In genomic region chr16:46790599-46791270, GRCh38 we compare ENCODE assay signal across 8 cellular contexts. TPM values are rescaled to one million over a fixed set of nuclear protein-coding genes. Genes with fewer than 3 reads are reported as not detected.
A peak's percentile ranks its signal among the peaks of the same experiment; 100 is the strongest.
DNase-seq lines count a peak whose midpoint lies in the region; ATAC-seq and TF ChIP-seq lines count a peak whose summit lies in the region.

No MANE protein-coding gene starts in this region.

- no peak overlapping the region for H3K27ac ChIP-seq in subcutaneous abdominal adipose tissue (ENCODE audit: low read depth, low read length)

- H3K9me3 Mint-ChIP-seq in activated naive CD4-positive, alpha-beta T cell treated with anti-CD3 and anti-CD28 coated beads, Interleukin-2, amount 50 U/mL, for 24 hours = peaks cover 19% of the 10 kb centered on the region
- H3K9me3 Mint-ChIP-seq in WTC11 = peaks cover 37% of the 10 kb centered on the region

- H3K27me3 Mint-ChIP-seq in activated naive CD4-positive, alpha-beta T cell treated with anti-CD3 and anti-CD28 coated beads, Interleukin-2, amount 50 U/mL, for 24 hours = no peaks in the 10 kb centered on the region
- peaks cover 2% of the 10 kb centered on the region; the same call in 1 of the 2 replicates for H3K27me3 Mint-ChIP-seq in WTC11 (ENCODE audit: low read depth)

- H3K9me3 ChIP-seq in subcutaneous abdominal adipose tissue (ENCODE audit: control insufficient read depth in 5 of 5, low read length in 5 of 5) = peaks cover 0 to 7% (median 0%) of the 10 kb centered on the region in 5 donors

- H3K27ac Mint-ChIP-seq in activated naive CD4-positive, alpha-beta T cell treated with anti-CD3 and anti-CD28 coated beads, Interleukin-2, amount 50 U/mL, for 24 hours = no peak overlapping the region
- peak overlapping the region; percentile 82 for H3K27ac Mint-ChIP-seq in WTC11

- peak overlapping the region in 3 of 5 donors; percentile 28 to 68 (median 55) for H3K9ac ChIP-seq in subcutaneous abdominal adipose tissue (ENCODE audit: low read length in 5 of 5)

- no peaks in the 10 kb centered on the region for H3K27me3 ChIP-seq in subcutaneous abdominal adipose tissue (ENCODE audit: control insufficient read depth in 5 of 5, insufficient read depth in 4 of 5, low read length in 5 of 5)

- CTCF ChIA-PET in WTC11 (lab: Charles Lee) = interaction anchor here (1.4 to 2.4 kb wide), 3 partner anchors 11 to 118 kb away, joined by 5 to 12 read pairs (median 11); no protein-coding TSS in a partner anchor

- no peaks in the 10 kb centered on the region for H3K36me3 ChIP-seq in subcutaneous abdominal adipose tissue (ENCODE audit: control insufficient read depth in 5 of 5, insufficient read depth in 5 of 5, low read length in 5 of 5)

- POLR2A ChIA-PET in WTC11 (lab: Charles Lee) = interaction anchor here (1.3 kb wide), 1 partner anchor 44 kb away, joined by 4 read pairs; no protein-coding TSS in a partner anchor

- ATAC-seq in WTC11 (no peak), HG02970 (IDR thresholded peaks at IDR 0.05; ENCODE audit: low FRiP score, unreplicated experiment) (no peak)

- peak overlapping the region; percentile 61 to 62 for H3K4me3 ChIP-seq in foreskin fibroblast (ENCODE audit: low read depth in 1 of 2, low read length in 2 of 2)
- H3K4me3 ChIP-seq in subcutaneous abdominal adipose tissue (ENCODE audit: low read depth in 1 of 5, low read length in 5 of 5) = peak overlapping the region in 4 of 5 donors; percentile 52 to 84 (median 76)

- peaks cover 23% of the 10 kb centered on the region for H3K4me1 Mint-ChIP-seq in activated naive CD4-positive, alpha-beta T cell treated with anti-CD3 and anti-CD28 coated beads, Interleukin-2, amount 50 U/mL, for 24 hours
- peaks cover 24% of the 10 kb centered on the region for H3K4me1 Mint-ChIP-seq in WTC11

- H3K36me3 Mint-ChIP-seq in activated naive CD4-positive, alpha-beta T cell treated with anti-CD3 and anti-CD28 coated beads, Interleukin-2, amount 50 U/mL, for 24 hours = peaks cover 22% of the 10 kb centered on the region
- H3K36me3 Mint-ChIP-seq in WTC11 = peaks cover 37% of the 10 kb centered on the region

- peaks cover 0 to 10% (median 9%) of the 10 kb centered on the region in 5 donors for H3K4me1 ChIP-seq in subcutaneous abdominal adipose tissue (ENCODE audit: control insufficient read depth in 5 of 5, insufficient read depth in 5 of 5, low read length in 5 of 5)

- no peak for TF ChIP-seq CTCF in WTC11 (IDR thresholded peaks at IDR 0.05)
- no peak for TF ChIP-seq CTCF in foreskin fibroblast (IDR thresholded peaks at IDR 0.05; ENCODE audit: low read depth, low read length)

- DNase-seq in activated naive CD4-positive, alpha-beta T cell (lab: John Stamatoyannopoulos, UW) = no peak
- DNase-seq in WTC11 (ENCODE audit: low spot score) (no peak), foreskin fibroblast (no peak), cerebellum (ENCODE audit: low spot score) (no peak), inferior parietal cortex (ENCODE audit: extremely low spot score) (no peak)

- H3K4me3 Mint-ChIP-seq in activated naive CD4-positive, alpha-beta T cell treated with anti-CD3 and anti-CD28 coated beads, Interleukin-2, amount 50 U/mL, for 24 hours = peak overlapping the region; percentile 83
- peak overlapping the region; percentile 82 for H3K4me3 Mint-ChIP-seq in WTC11

TF ChIP-seq in WTC11, 78 proteins besides CTCF, POLR2A, EP300 and RAD21:
- no peak for TF ChIP-seq TEAD4 (CRISPR knock-in tag; IDR thresholded peaks at IDR 0.05)
- TF ChIP-seq E2F5 (CRISPR knock-in tag; IDR thresholded peaks at IDR 0.05) = no peak
- no peak for TF ChIP-seq ZNF121 (CRISPR knock-in tag; IDR thresholded peaks at IDR 0.05)
- TF ChIP-seq ZNF232 (CRISPR knock-in tag; IDR thresholded peaks at IDR 0.05) = no peak
- no peak for TF ChIP-seq ZNF138 (CRISPR knock-in tag; conservative IDR thresholded peaks at IDR 0.05)
- no peak for TF ChIP-seq CREB1 (CRISPR knock-in tag; IDR thresholded peaks at IDR 0.05)
- TF ChIP-seq ZMAT4 (CRISPR knock-in tag; IDR thresholded peaks at IDR 0.05) = no peak
- no peak for TF ChIP-seq RORB (CRISPR knock-in tag; IDR thresholded peaks at IDR 0.05)
- no peak for TF ChIP-seq ATF2 (CRISPR knock-in tag; IDR thresholded peaks at IDR 0.05; ENCODE audit: borderline replicate concordance, low read depth)
- no peak for TF ChIP-seq IRF1 (CRISPR knock-in tag; IDR thresholded peaks at IDR 0.05)

RNA-seq across cellular contexts. Expression of gene C16orf87, which starts 40.2 kb away (rescaled TPM):
- total RNA-seq in WTC11 (2021) (21.8 to 22.5 TPM (median 22.5 TPM) in 3 replicates), cerebellum (16.8 TPM)

RNA-seq across cellular contexts. Expression of gene MYLK3, which starts 42.6 kb away (rescaled TPM):
- total RNA-seq in WTC11 (2021) (0.30 to 0.79 TPM (median 0.41 TPM) in 3 replicates), cerebellum (1.3 TPM)
